Comparison of ENCODE assay signal across 22 cellular contexts in the genomic region with DNA sequence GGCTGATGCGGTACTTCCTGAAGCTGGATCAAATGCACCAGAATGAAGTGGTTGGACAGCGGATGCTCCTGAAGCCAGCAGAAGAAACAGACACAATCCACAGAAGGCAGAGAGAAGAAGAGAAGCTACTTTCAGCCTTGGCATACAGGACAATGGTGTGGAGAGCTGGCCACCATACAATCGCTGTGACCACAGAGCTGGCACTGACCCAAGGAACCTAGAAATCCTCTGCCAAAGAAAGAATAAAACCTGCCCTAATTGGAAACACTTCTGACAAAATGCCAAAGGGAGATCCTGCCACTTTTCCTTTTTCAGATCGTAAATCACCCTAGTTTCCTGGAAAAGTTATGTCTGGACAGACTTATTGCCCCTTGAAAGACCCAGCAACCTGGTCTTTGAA.
DNase-seq lines count a peak whose midpoint lies in the region; ATAC-seq and TF ChIP-seq lines count a peak whose summit lies in the region.
"Had no signal": no experiment of that assay in that cellular context is flagged by ENCODE, and none has a peak within 500 bp of the region (broad histone marks: within the 10 kb centered on the region; RNA-seq: fewer than 3 reads in every experiment).

No MANE protein-coding gene starts in this region.

- H3K4me3 Mint-ChIP-seq in MCF 10A (ENCODE audit: unreplicated experiment): no peak overlapping the region
- H3K4me3 Mint-ChIP-seq: activated CD4-positive, alpha-beta memory T cell treated with anti-CD3 and anti-CD28 coated beads, Interleukin-2, amount 10 ng/mL, durations not matched to agents 7 days and 5 days; activated naive CD8-positive, alpha-beta T cell treated with anti-CD3 and anti-CD28 coated beads for 36 hours; naive B cell had no signal

- H3K79me1 ChIP-seq in neuronal stem cell (ENCODE audit: low read depth, low read length): no peaks in the 10 kb centered on the region
- H3K79me1 ChIP-seq in mesenchymal stem cell (replicated peaks; ENCODE audit: low read length, poor library complexity, severe bottlenecking): no peaks in the 10 kb centered on the region

- no peaks in the 10 kb centered on the region for H3K9me3 ChIP-seq in neuronal stem cell (replicated peaks in 1 of 2; ENCODE audit: control insufficient read depth in 2 of 2, insufficient read depth in 1 of 2, low read depth in 1 of 2, low read length in 2 of 2)
- no peaks in the 10 kb centered on the region for H3K9me3 ChIP-seq in mesenchymal stem cell (ENCODE audit: control insufficient read depth, low read length)
- no peaks in the 10 kb centered on the region for H3K9me3 ChIP-seq in upper lobe of left lung
- H3K9me3 ChIP-seq: Peyer's patch, SJSA1, uterus had no signal

- H3K27ac ChIP-seq in neuronal stem cell (replicated peaks; ENCODE audit: low read length) (no peak overlapping the region), mesenchymal stem cell (ENCODE audit: low read length, poor library complexity, severe bottlenecking) (no peak overlapping the region), upper lobe of left lung (no peak overlapping the region)
- H3K27ac ChIP-seq: C4-2B, Peyer's patch, SJSA1, uterus had no signal

- intact Hi-C loops in MCF 10A (cut with micrococcal nuclease): no loop called here

- no peak for TF ChIP-seq CTCF in MCF 10A (IDR thresholded peaks at IDR 0.05; ENCODE audit: unreplicated experiment)
- no peak for TF ChIP-seq CTCF in upper lobe of left lung (IDR thresholded peaks at IDR 0.05)

- H2BK5ac ChIP-seq in neuronal stem cell (ENCODE audit: low read length) (no peak overlapping the region), mesenchymal stem cell (ENCODE audit: low read depth, low read length, poor library complexity, severe bottlenecking) (no peak overlapping the region)

- H4K91ac ChIP-seq in neuronal stem cell (ENCODE audit: low read depth, low read length, poor library complexity): no peak overlapping the region
- no peak overlapping the region for H4K91ac ChIP-seq in mesenchymal stem cell (ENCODE audit: low read length)

- no peak overlapping the region for H2BK120ac ChIP-seq in neuronal stem cell (ENCODE audit: low read depth, low read length)
- H2BK120ac ChIP-seq in mesenchymal stem cell (ENCODE audit: low read depth, low read length): no peak overlapping the region

- no peak overlapping the region for H3K9ac ChIP-seq in neuronal stem cell (ENCODE audit: low read depth, low read length, poor library complexity)
- H3K9ac ChIP-seq in mesenchymal stem cell (ENCODE audit: low read length): no peak overlapping the region

- H3K4me3 ChIP-seq in neuronal stem cell (ENCODE audit: low read length in 2 of 2): no peak overlapping the region
- no peak overlapping the region for H3K4me3 ChIP-seq in mesenchymal stem cell (ENCODE audit: insufficient read depth in 1 of 2, low read depth in 1 of 2, low read length in 2 of 2)
- no peak overlapping the region for H3K4me3 ChIP-seq in upper lobe of left lung
- H3K4me3 ChIP-seq: Peyer's patch, SJSA1, smooth muscle cell, uterus had no signal

- H2BK15ac ChIP-seq in neuronal stem cell (ENCODE audit: low read length) (no peak overlapping the region), mesenchymal stem cell (ENCODE audit: low read depth, poor library complexity, severe bottlenecking) (no peak overlapping the region)

- no peak for ATAC-seq in upper lobe of left lung (ENCODE audit: low FRiP score in 2 of 2)
- ATAC-seq: activated CD4-positive, CD25-positive, alpha-beta regulatory T cell treated with anti-CD3 and anti-CD28 coated beads, Interleukin-2, amount 50 U/mL, for 24 hours had no signal

- POLR2A ChIA-PET in MCF 10A (lab: Yijun Ruan, JAX): interaction anchor here (0.7 to 1.2 kb wide), 2 partner anchors 9 to 10 kb away, joined by 3 read pairs; no protein-coding TSS in a partner anchor

- H3K27me3 Mint-ChIP-seq in MCF 10A (ENCODE audit: insufficient read depth, unreplicated experiment): peaks cover 16% of the 10 kb centered on the region

- H3K36me3 ChIP-seq in neuronal stem cell (replicated peaks in 1 of 2; ENCODE audit: control insufficient read depth in 2 of 2, insufficient read depth in 2 of 2, low read length in 2 of 2): no peaks in the 10 kb centered on the region
- H3K36me3 ChIP-seq in mesenchymal stem cell (ENCODE audit: control insufficient read depth in 1 of 2, insufficient read depth in 2 of 2, low read depth in 1 of 2, low read length in 2 of 2): no peaks in the 10 kb centered on the region
- H3K36me3 ChIP-seq in upper lobe of left lung: no peaks in the 10 kb centered on the region
- H3K36me3 ChIP-seq: Peyer's patch, SJSA1, uterus had no signal

- no peak overlapping the region for H2AK5ac ChIP-seq in neuronal stem cell (ENCODE audit: low read depth, low read length)
- H2AK5ac ChIP-seq in mesenchymal stem cell (ENCODE audit: low read length, severe bottlenecking): no peak overlapping the region

- H3K4ac ChIP-seq in neuronal stem cell (ENCODE audit: low read length): no peak overlapping the region
- H3K4ac ChIP-seq in mesenchymal stem cell (ENCODE audit: low read depth in 1 of 2, low read length in 2 of 2): no peak overlapping the region

- H3K14ac ChIP-seq in neuronal stem cell (ENCODE audit: low read length): peak overlapping the region; percentile 22
- H3K14ac ChIP-seq in mesenchymal stem cell (ENCODE audit: low read length in 2 of 2): no peak overlapping the region

- H2AFZ ChIP-seq in neuronal stem cell (ENCODE audit: low read length): no peak overlapping the region
- no peak overlapping the region for H2AFZ ChIP-seq in mesenchymal stem cell (ENCODE audit: low read depth, low read length)

- H2BK12ac ChIP-seq in neuronal stem cell (ENCODE audit: low read length) (no peak overlapping the region), mesenchymal stem cell (ENCODE audit: low read length in 2 of 2) (no peak overlapping the region)

- H4K8ac ChIP-seq in neuronal stem cell (ENCODE audit: low read depth, low read length): no peak overlapping the region
- no peak overlapping the region for H4K8ac ChIP-seq in mesenchymal stem cell (ENCODE audit: low read length)

- no peaks in the 10 kb centered on the region for H3K9me3 Mint-ChIP-seq in MCF 10A (ENCODE audit: unreplicated experiment)
- H3K9me3 Mint-ChIP-seq: activated CD4-positive, alpha-beta memory T cell treated with anti-CD3 and anti-CD28 coated beads, Interleukin-2, amount 10 ng/mL, durations not matched to agents 7 days and 5 days; activated naive CD8-positive, alpha-beta T cell treated with anti-CD3 and anti-CD28 coated beads for 36 hours; naive B cell had no signal

- H3K23ac ChIP-seq in neuronal stem cell (ENCODE audit: low read depth, low read length, poor library complexity): no peak overlapping the region
- no peak overlapping the region for H3K23ac ChIP-seq in mesenchymal stem cell (ENCODE audit: low read length in 2 of 2)

- no TSS peak for BruUV-seq in MCF 10A (replicated peaks; lab: Mats Ljungman, UMichigan)

- no peak overlapping the region for H3K27ac Mint-ChIP-seq in MCF 10A (ENCODE audit: low read depth, unreplicated experiment)
- H3K27ac Mint-ChIP-seq: activated CD4-positive, alpha-beta memory T cell treated with anti-CD3 and anti-CD28 coated beads, Interleukin-2, amount 10 ng/mL, durations not matched to agents 7 days and 5 days; activated naive CD8-positive, alpha-beta T cell treated with anti-CD3 and anti-CD28 coated beads for 36 hours; naive B cell had no signal

- no peak for TF ChIP-seq POLR2A in upper lobe of left lung (IDR thresholded peaks at IDR 0.05)

- H3K4me1 ChIP-seq in neuronal stem cell (ENCODE audit: control insufficient read depth in 2 of 2, insufficient read depth in 1 of 2, low read depth in 1 of 2, low read length in 2 of 2): no peaks in the 10 kb centered on the region
- no peaks in the 10 kb centered on the region for H3K4me1 ChIP-seq in mesenchymal stem cell (ENCODE audit: control insufficient read depth, insufficient read depth, low read depth, low read length)
- H3K4me1 ChIP-seq in upper lobe of left lung: no peaks in the 10 kb centered on the region
- H3K4me1 ChIP-seq: Peyer's patch, SJSA1, uterus had no signal

- no peak for TF ChIP-seq EP300 in upper lobe of left lung (IDR thresholded peaks at IDR 0.05)

- H3K18ac ChIP-seq in neuronal stem cell (ENCODE audit: low read length): no peak overlapping the region
- H3K18ac ChIP-seq in mesenchymal stem cell (ENCODE audit: low read depth in 1 of 2, low read length in 2 of 2): no peak overlapping the region

- H3K4me1 Mint-ChIP-seq in MCF 10A (ENCODE audit: insufficient read depth, unreplicated experiment): peaks cover 7% of the 10 kb centered on the region
- H3K4me1 Mint-ChIP-seq: activated CD4-positive, alpha-beta memory T cell treated with anti-CD3 and anti-CD28 coated beads, Interleukin-2, amount 10 ng/mL, durations not matched to agents 7 days and 5 days; activated naive CD8-positive, alpha-beta T cell treated with anti-CD3 and anti-CD28 coated beads for 36 hours; naive B cell had no signal

- CTCF ChIA-PET in MCF 10A (lab: Yijun Ruan, JAX): interaction anchor here (0.5 to 4.7 kb wide), 8 partner anchors 15 to 1817 kb away, joined by 3 to 41 read pairs (median 3); no protein-coding TSS in a partner anchor

- H3K27me3 ChIP-seq in neuronal stem cell (ENCODE audit: control insufficient read depth in 3 of 3, insufficient read depth in 3 of 3, low read depth in 1 of 3, low read length in 3 of 3) (peaks cover 0 to 4% (median 0%) of the 10 kb centered on the region in 3 experiments), mesenchymal stem cell (ENCODE audit: control insufficient read depth in 1 of 2, insufficient read depth in 1 of 2, low read length in 2 of 2) (peaks cover 17 to 19% of the 10 kb centered on the region in 2 experiments), upper lobe of left lung (no peaks in the 10 kb centered on the region)
- H3K27me3 ChIP-seq: Peyer's patch, SJSA1, uterus had no signal

- no CpG with 5 or more reads among the region's 4 CpGs for WGBS in neuronal stem cell (ENCODE audit: extremely low coverage in 2 of 2, insufficient read length in 2 of 2, insufficient replicate concordance in 1 of 2), 2 donors
- WGBS in mesenchymal stem cell: 93% methylated on average over 4 of the region's 4 CpGs
- WGBS in upper lobe of left lung, 2 donors: 69 to 76% methylated on average over 4 of the region's 4 CpGs

- H3K4me2 ChIP-seq in neuronal stem cell (ENCODE audit: insufficient read depth, low read length, poor library complexity, severe bottlenecking) (no peak overlapping the region), mesenchymal stem cell (ENCODE audit: low read length, poor library complexity, severe bottlenecking) (no peak overlapping the region)

- H3K36me3 Mint-ChIP-seq in MCF 10A (ENCODE audit: insufficient read depth, unreplicated experiment): no peaks in the 10 kb centered on the region
- H3K36me3 Mint-ChIP-seq: activated naive CD8-positive, alpha-beta T cell treated with anti-CD3 and anti-CD28 coated beads for 36 hours; naive B cell had no signal

- DNase-seq in NCI-H1092 treated with DMSO at 0.1 percent for 48 hours (lab: John Stamatoyannopoulos, UW) (peak; percentile 73), NCI-H446 treated with DMSO at 0.1 percent for 48 hours (lab: John Stamatoyannopoulos, UW) (peak; percentile 58), MCF 10A (ENCODE audit: unreplicated experiment) (peak; percentile 56), neuronal stem cell (ENCODE audit: low spot score) (no peak), KG1 (lab: John Stamatoyannopoulos, UW) (no peak), mesenchymal stem cell (no peak), upper lobe of left lung (no peak)
- DNase-seq: activated CD4-positive, alpha-beta memory T cell treated with anti-CD3 and anti-CD28 coated beads, Interleukin-2, amount 10 ng/mL, durations not matched to agents 7 days and 5 days; activated naive CD8-positive, alpha-beta T cell treated with anti-CD3 and anti-CD28 coated beads for 36 hours; cerebellar nuclear complex; IMR-90; mesendoderm; naive B cell; NCI-H146; occipital lobe; Peyer's patch; stimulated activated CD4-positive, alpha-beta T cell treated with anti-CD3 and anti-CD28 coated beads, Interleukin-2, amount 100 ng/mL, for 24 hours; uterus had no signal

Comparison
In these comparisons a context has a peak if more than half of its experiments do, and no peak if none do; other contexts are left out.
1. DNase-seq: peak in NCI-H1092 treated with DMSO at 0.1 percent for 48 hours (single experiment), NCI-H446 treated with DMSO at 0.1 percent for 48 hours (single experiment) and MCF 10A (single experiment); none in neuronal stem cell (single experiment), KG1 (single experiment), mesenchymal stem cell (single experiment) and upper lobe of left lung (0 of 2).